Comparison of ENCODE assay signal across 20 cellular contexts in the genomic region with DNA sequence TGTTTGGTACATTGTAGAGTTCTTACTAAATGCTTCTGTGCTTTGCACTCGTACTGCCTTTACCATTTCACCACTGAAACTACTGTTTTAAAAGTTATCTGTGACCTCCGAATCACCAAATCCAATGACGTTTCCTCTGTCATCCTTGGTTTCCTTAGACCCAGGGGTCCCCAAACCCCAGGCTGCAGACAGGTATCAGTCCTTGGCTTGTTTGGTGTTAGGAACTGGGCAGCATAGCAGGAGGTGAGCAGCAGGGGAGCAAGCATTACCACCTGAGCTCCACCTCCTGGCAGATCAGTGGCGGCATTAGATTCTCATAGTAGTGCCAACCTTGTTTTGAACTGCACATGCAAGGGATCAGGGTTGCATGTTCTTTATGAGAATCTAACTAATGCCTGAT.
"Had no signal": no experiment of that assay in that cellular context is flagged by ENCODE, and none has a peak within 500 bp of the region (broad histone marks: within the 10 kb centered on the region; RNA-seq: fewer than 3 reads in every experiment).

No MANE protein-coding gene starts in this region.

- H3K36me3 Mint-ChIP-seq: natural killer cell had no signal

- H3K27me3 ChIP-seq: ascending aorta, dorsolateral prefrontal cortex, left lung, right atrium auricular region, tibial nerve had no signal

- H3K4me3 ChIP-seq: ascending aorta, left lung, right atrium auricular region, skin epidermis, tibial nerve had no signal

- H3K36me3 ChIP-seq: ascending aorta, left lung, right atrium auricular region, tibial nerve had no signal

- H3K27me3 Mint-ChIP-seq: activated B cell treated with CpG ODN at 0.5 μM for 24 hours; activated naive CD8-positive, alpha-beta T cell treated with anti-CD3 and anti-CD28 coated beads, Interleukin-2, amount 50 U/mL, for 24 hours; progenitor cell of endocrine pancreas had no signal

- DNase-seq: activated B cell treated with CpG ODN at 0.5 μM for 24 hours; activated naive CD4-positive, alpha-beta T cell; activated naive CD8-positive, alpha-beta T cell treated with anti-CD3 and anti-CD28 coated beads, Interleukin-2, amount 50 U/mL, for 24 hours; activated T-cell treated with anti-CD3 and anti-CD28 coated beads for 4 hours; dorsolateral prefrontal cortex; hippocampal formation; kidney; left lung; mammary epithelial cell; natural killer cell; occipital lobe; stimulated activated CD4-positive, alpha-beta T cell treated with anti-CD3 and anti-CD28 coated beads, Interleukin-15, amount 100 ng/mL, for 24 hours; stimulated activated CD4-positive, alpha-beta T cell treated with anti-CD3 and anti-CD28 coated beads, Interleukin-4, amount 100 ng/mL, for 24 hours; stimulated activated naive CD4-positive, alpha-beta T cell treated with Interleukin-2 at 50 U/mL for 16 hours; substantia nigra had no signal

- H3K27ac Mint-ChIP-seq: activated B cell treated with CpG ODN at 0.5 μM for 24 hours; activated naive CD8-positive, alpha-beta T cell treated with anti-CD3 and anti-CD28 coated beads, Interleukin-2, amount 50 U/mL, for 24 hours; progenitor cell of endocrine pancreas had no signal

- H3K4me3 Mint-ChIP-seq: activated naive CD8-positive, alpha-beta T cell treated with anti-CD3 and anti-CD28 coated beads, Interleukin-2, amount 50 U/mL, for 24 hours had no signal

- H3K9me3 ChIP-seq: ascending aorta, left lung, right atrium auricular region, tibial nerve had no signal

- H3K9me3 Mint-ChIP-seq: activated B cell treated with CpG ODN at 0.5 μM for 24 hours; activated naive CD8-positive, alpha-beta T cell treated with anti-CD3 and anti-CD28 coated beads, Interleukin-2, amount 50 U/mL, for 24 hours; natural killer cell had no signal

- H3K27ac ChIP-seq: ascending aorta, left lung, right atrium auricular region, skin epidermis, tibial nerve had no signal

- ATAC-seq: activated naive CD8-positive, alpha-beta T cell treated with anti-CD3 and anti-CD28 coated beads, Interleukin-2, amount 50 U/mL, for 24 hours; left lung; natural killer cell had no signal
